15 cellular contexts compared by ENCODE assay signal in genomic region chr11:64754919-64755662, GRCh38. TPM values are rescaled to one million over a fixed set of nuclear protein-coding genes. Genes with fewer than 3 reads are reported as not detected.
"Had no signal": no experiment of that assay in that cellular context is flagged by ENCODE, and none has a peak within 500 bp of the region (broad histone marks: within the 10 kb centered on the region; RNA-seq: fewer than 3 reads in every experiment).

No MANE protein-coding gene starts in this region.

- ATAC-seq: effector memory CD8-positive, alpha-beta T cell; stimulated activated naive B cell treated with anti-CD40 and anti-IgM and Interleukin-4, amounts not matched to agents 10 μg/mL and 1 μg/mL and 100 μg/mL, for 72 hours; T-helper 17 cell; WTC11 had no signal

- H3K4me3 ChIP-seq: adrenal gland, smooth muscle cell, transverse colon had no signal

- DNase-seq: activated CD4-positive, alpha-beta T cell treated with anti-CD3 and anti-CD28 coated beads, Interleukin-2, amount 10 ng/mL, durations not matched to agents 24 days and 14 days; activated naive CD4-positive, alpha-beta T cell treated with anti-CD3 and anti-CD28 coated beads for 36 hours; central memory CD4-positive, alpha-beta T cell; effector memory CD8-positive, alpha-beta T cell; hypothalamus; mammary epithelial cell; nephron progenitor cell; stimulated activated naive B cell treated with anti-CD40 and anti-IgM and Interleukin-4, amounts not matched to agents 10 μg/mL and 1 μg/mL and 100 μg/mL, for 72 hours; T-helper 17 cell; transverse colon had no signal

- H3K9me3 ChIP-seq: adrenal gland, transverse colon had no signal

- H3K36me3 ChIP-seq: adrenal gland, transverse colon had no signal

- H3K27ac ChIP-seq: adrenal gland, epithelial cell of prostate, transverse colon had no signal

- H3K4me2 ChIP-seq: smooth muscle cell had no signal

RNA-seq across cellular contexts. Expression of gene PYGM, which starts 4.7 kb away (rescaled TPM):
- total RNA-seq: glomerular endothelial cell had no signal

RNA-seq across cellular contexts. Expression of gene NRXN2, which starts 32.1 kb away (rescaled TPM):
- total RNA-seq: glomerular endothelial cell had no signal
